In genomic region chr17:20908373-20909273, GRCh38 we compare ENCODE assay signal across 8 cellular contexts.
A peak's percentile ranks its signal among the peaks of the same experiment; 100 is the strongest.
DNase-seq lines count a peak whose midpoint lies in the region; ATAC-seq, FAIRE-seq and TF ChIP-seq lines count a peak whose summit lies in the region.

No MANE protein-coding gene starts in this region.

- H3K36me3 ChIP-seq in CD4-positive, CD25-positive, alpha-beta regulatory T cell (ENCODE audit: control insufficient read depth, insufficient read depth, low read length), result no peaks in the 10 kb centered on the region
- no peaks in the 10 kb centered on the region for H3K36me3 ChIP-seq in neural progenitor cell
- no peaks in the 10 kb centered on the region for H3K36me3 ChIP-seq in stomach

- 8 to 11% (median 9%) methylated on average over 34 to 43 of the region's 43 CpGs for WGBS in stomach, 5 donors

- peaks cover 24% of the 10 kb centered on the region for H3F3A ChIP-seq in neural progenitor cell (ENCODE audit: low read depth)

- H3K79me2 ChIP-seq in neural progenitor cell (ENCODE audit: low read depth), result peaks cover 77% of the 10 kb centered on the region

- H3K27me3 ChIP-seq in CD4-positive, CD25-positive, alpha-beta regulatory T cell (ENCODE audit: control insufficient read depth, insufficient read depth, low read length), result no peaks in the 10 kb centered on the region
- H3K27me3 ChIP-seq in neural progenitor cell (no peaks in the 10 kb centered on the region), stomach (peaks cover 0 to 4% (median 0%) of the 10 kb centered on the region in 3 donors)

- peaks cover 30% of the 10 kb centered on the region for H4K20me1 ChIP-seq in neural progenitor cell (ENCODE audit: low read depth)

- H3K27ac ChIP-seq in CD4-positive, CD25-positive, alpha-beta regulatory T cell (ENCODE audit: insufficient read depth, low read length, poor library complexity, severe bottlenecking), result no peak overlapping the region
- peak overlapping the region; percentile 94 for H3K27ac ChIP-seq in neural progenitor cell
- H3K27ac ChIP-seq in stomach, result peak overlapping the region; percentile 80 to 90 (median 83)

- peak; percentile 56 to 82 (median 71) for DNase-seq in CD4-positive, CD25-positive, alpha-beta regulatory T cell
- DNase-seq in HTR-8/SVneo (ENCODE audit: insufficient read length, low spot score) (peak; percentile 51), SHP77 (lab: John Stamatoyannopoulos, UW) (peak; percentile 91 to 92), foreskin melanocyte (peak; percentile 75), neural progenitor cell (ENCODE audit: low spot score) (peak; percentile 95), stomach (peak; percentile 84)
- DNase-seq in activated naive CD4-positive, alpha-beta T cell treated with anti-CD3 and anti-CD28 coated beads for 36 hours, result peak; percentile 88

- peak; percentile 63 for TF ChIP-seq CTCF in neural progenitor cell (IDR thresholded peaks at IDR 0.05)
- TF ChIP-seq CTCF in stomach (IDR thresholded peaks at IDR 0.05), result peak in 5 of 7 experiments; percentile 22 to 59 (median 44)

- peak overlapping the region; percentile 73 for H3K4me2 ChIP-seq in neural progenitor cell

- H3K36me3 Mint-ChIP-seq in CD4-positive, CD25-positive, alpha-beta regulatory T cell, result no peaks in the 10 kb centered on the region
- H3K36me3 Mint-ChIP-seq in activated naive CD4-positive, alpha-beta T cell treated with anti-CD3 and anti-CD28 coated beads for 36 hours (ENCODE audit: low read depth), result no peaks in the 10 kb centered on the region
- peaks cover 21% of the 10 kb centered on the region for H3K36me3 Mint-ChIP-seq in neural progenitor cell

- H3K4me3 ChIP-seq in CD4-positive, CD25-positive, alpha-beta regulatory T cell (ENCODE audit: low read depth, low read length), result peak overlapping the region; percentile 34
- peak overlapping the region; percentile 36 for H3K4me3 ChIP-seq in neural progenitor cell
- H3K4me3 ChIP-seq in stomach, result peak overlapping the region; percentile 37 to 49 (median 44)

- no peak for FAIRE-seq in HTR-8/SVneo (lab: Jason Lieb, UNC)

- ATAC-seq in CD4-positive, CD25-positive, alpha-beta regulatory T cell (ENCODE audit: low read depth in 2 of 2), result peak; percentile 90 to 91
- peak; percentile 69 for ATAC-seq in GM19467 (IDR thresholded peaks at IDR 0.05; ENCODE audit: unreplicated experiment)

- peaks cover 4% of the 10 kb centered on the region for H3K27me3 Mint-ChIP-seq in CD4-positive, CD25-positive, alpha-beta regulatory T cell
- H3K27me3 Mint-ChIP-seq in activated naive CD4-positive, alpha-beta T cell treated with anti-CD3 and anti-CD28 coated beads for 36 hours (ENCODE audit: low read depth), result peaks cover 6% of the 10 kb centered on the region
- no peaks in the 10 kb centered on the region for H3K27me3 Mint-ChIP-seq in neural progenitor cell (ENCODE audit: insufficient read depth, low read depth)

- no peak for TF ChIP-seq POLR2A in stomach (IDR thresholded peaks at IDR 0.05)

- peaks cover 4% of the 10 kb centered on the region for H3K4me1 ChIP-seq in CD4-positive, CD25-positive, alpha-beta regulatory T cell (ENCODE audit: control insufficient read depth, insufficient read depth, low read length, poor library complexity, severe bottlenecking)
- H3K4me1 ChIP-seq in neural progenitor cell (peaks cover 7% of the 10 kb centered on the region), stomach (peaks cover 5 to 15% (median 14%) of the 10 kb centered on the region in 4 donors)

- H3K4me3 Mint-ChIP-seq in CD4-positive, CD25-positive, alpha-beta regulatory T cell, result peak overlapping the region; percentile 38 to 86 (median 81)
- H3K4me3 Mint-ChIP-seq in activated naive CD4-positive, alpha-beta T cell treated with anti-CD3 and anti-CD28 coated beads for 36 hours, result peak overlapping the region; percentile 78
- H3K4me3 Mint-ChIP-seq in neural progenitor cell, result peak overlapping the region; percentile 63

- H3K4me1 Mint-ChIP-seq in CD4-positive, CD25-positive, alpha-beta regulatory T cell, result peaks cover 2 to 5% (median 4%) of the 10 kb centered on the region in 4 donors
- H3K4me1 Mint-ChIP-seq in activated naive CD4-positive, alpha-beta T cell treated with anti-CD3 and anti-CD28 coated beads for 36 hours (ENCODE audit: low read depth), result peaks cover 5% of the 10 kb centered on the region
- peaks cover 10% of the 10 kb centered on the region for H3K4me1 Mint-ChIP-seq in neural progenitor cell

- H3K9me3 Mint-ChIP-seq in CD4-positive, CD25-positive, alpha-beta regulatory T cell, result no peaks in the 10 kb centered on the region
- no peaks in the 10 kb centered on the region for H3K9me3 Mint-ChIP-seq in activated naive CD4-positive, alpha-beta T cell treated with anti-CD3 and anti-CD28 coated beads for 36 hours
- no peaks in the 10 kb centered on the region for H3K9me3 Mint-ChIP-seq in neural progenitor cell

- CTCF ChIA-PET in activated naive CD4-positive, alpha-beta T cell treated with anti-CD3 and anti-CD28 coated beads for 36 hours (lab: Charles Lee), result no interaction called here

- H3K9ac ChIP-seq in neural progenitor cell, result no peak overlapping the region

- H2AFZ ChIP-seq in neural progenitor cell (replicated peaks), result peak overlapping the region; percentile 48

- peak overlapping the region in 1 of 3 donors; percentile 56 for H3K27ac Mint-ChIP-seq in CD4-positive, CD25-positive, alpha-beta regulatory T cell
- H3K27ac Mint-ChIP-seq in activated naive CD4-positive, alpha-beta T cell treated with anti-CD3 and anti-CD28 coated beads for 36 hours, result peak overlapping the region; percentile 65
- H3K27ac Mint-ChIP-seq in neural progenitor cell, result no peak overlapping the region

- H3K9me3 ChIP-seq in CD4-positive, CD25-positive, alpha-beta regulatory T cell (ENCODE audit: control insufficient read depth in 2 of 2, low read length in 2 of 2), result no peaks in the 10 kb centered on the region
- H3K9me3 ChIP-seq in neural progenitor cell (ENCODE audit: low read depth) (no peaks in the 10 kb centered on the region), stomach (no peaks in the 10 kb centered on the region)

- TF ChIP-seq EP300 in stomach (IDR thresholded peaks at IDR 0.05), result no peak

- intact Hi-C loops in activated naive CD4-positive, alpha-beta T cell treated with anti-CD3 and anti-CD28 coated beads for 36 hours (cut with micrococcal nuclease), result loop anchor here (1.0 to 5.0 kb wide), 4 partner anchors 85 to 379 kb away; partner anchors contain the start of gene USP22
- intact Hi-C loops in stomach (cut with DNase I; ENCODE audit: low total_unique reads), result no loop called here
